Comparison of ENCODE assay signal across 8 cellular contexts in the genomic region with DNA sequence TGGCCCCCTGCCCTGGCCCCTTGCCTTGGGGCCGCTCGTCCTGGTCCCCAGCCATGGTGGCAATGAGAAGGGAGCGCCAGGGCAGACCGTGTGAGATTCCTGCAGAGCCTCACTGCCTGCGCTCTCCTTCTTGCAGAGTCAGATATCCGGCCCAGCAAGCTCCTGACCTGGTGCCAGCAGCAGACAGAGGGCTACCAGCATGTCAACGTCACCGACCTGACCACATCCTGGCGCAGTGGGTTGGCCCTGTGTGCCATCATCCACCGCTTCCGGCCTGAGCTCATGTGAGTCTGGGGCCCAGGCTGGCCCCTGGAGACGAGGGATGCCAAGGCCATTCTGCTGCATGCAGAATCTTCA.
A peak's percentile ranks its signal among the peaks of the same experiment; 100 is the strongest.
DNase-seq lines count a peak whose midpoint lies in the region; ATAC-seq and TF ChIP-seq lines count a peak whose summit lies in the region.

No MANE protein-coding gene starts in this region.

- peak; percentile 98 for ATAC-seq in GM19397 (IDR thresholded peaks at IDR 0.05; ENCODE audit: unreplicated experiment)
- ATAC-seq in HG03558 (IDR thresholded peaks at IDR 0.05; ENCODE audit: extremely low read depth, unreplicated experiment): peak; percentile 97

- H3K27ac ChIP-seq in VCaP: peak overlapping the region; percentile 73

- DNase-seq in A172 (ENCODE audit: low spot score): peak; percentile 99
- DNase-seq in brain pericyte (ENCODE audit: low read depth, low spot score): peak; percentile 94
- DNase-seq in medulla oblongata (ENCODE audit: extremely low spot score): peak; percentile 69
- peak; percentile 79 to 83 for DNase-seq in stimulated activated CD8-positive, alpha-beta memory T cell treated with anti-CD3 and anti-CD28 coated beads, Interleukin-7, amount 100 ng/mL, for 4 hours (ENCODE audit: low read depth in 2 of 2)
- DNase-seq in NCI-H1417 (lab: John Stamatoyannopoulos, UW): no peak

- TF ChIP-seq CTCF in VCaP (conservative IDR thresholded peaks at IDR 0.05): no peak

Comparison
In these comparisons a context has a peak if more than half of its experiments do, and no peak if none do; other contexts are left out.
1. DNase-seq: peak in A172 (single experiment), brain pericyte (single experiment), medulla oblongata (single experiment) and stimulated activated CD8-positive, alpha-beta memory T cell treated with anti-CD3 and anti-CD28 coated beads, Interleukin-7, amount 100 ng/mL, for 4 hours (2 of 2); none in NCI-H1417 (0 of 3).